ENCODE assay signal across 1 cellular context in the genomic region with DNA sequence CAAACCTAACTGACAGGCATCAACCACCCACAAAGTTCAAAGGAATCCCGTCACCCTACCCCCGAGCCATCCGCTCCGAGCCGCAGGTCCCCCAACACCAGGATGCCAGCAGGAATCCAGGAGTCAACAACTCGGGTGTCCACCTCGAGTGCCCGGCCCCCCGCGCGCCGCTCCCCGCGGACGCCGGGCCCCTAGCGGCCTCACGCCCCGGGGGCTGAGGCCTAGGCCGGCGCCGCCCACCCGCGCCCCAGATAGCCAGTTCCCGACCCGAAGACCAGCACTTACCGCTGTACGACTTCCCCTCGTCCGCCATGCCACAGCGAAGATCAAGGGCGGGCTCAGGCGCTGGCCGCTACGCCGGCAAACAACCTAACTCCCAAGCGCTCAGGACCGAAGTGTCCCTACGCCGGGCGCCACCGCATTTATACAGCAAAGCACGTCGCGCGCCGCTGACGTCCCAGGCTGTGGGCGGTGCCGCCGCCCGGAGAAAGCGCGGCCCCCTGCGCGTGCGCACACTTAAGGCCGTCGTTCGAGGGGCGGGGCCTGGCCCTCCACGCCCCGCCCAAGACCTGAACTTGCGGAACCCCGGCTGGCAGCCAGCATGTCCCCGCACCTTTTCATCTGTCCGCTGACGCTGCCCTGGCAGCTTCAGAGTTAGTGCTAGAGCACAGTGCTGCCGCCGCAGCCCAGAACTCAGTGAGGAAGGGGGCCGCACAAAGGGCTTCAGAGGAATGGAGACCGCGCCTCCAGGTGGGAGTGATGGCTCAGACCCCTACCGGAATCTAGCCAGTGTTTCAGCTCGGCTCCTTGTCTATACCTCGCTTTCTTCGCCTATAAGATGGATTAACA.
TF ChIP-seq lines count a peak whose summit lies in the region.

TSS of gene NXF1 (minus strand) at position 397 of the 849 bp plus-strand sequence. CDS start at position 313, 84 bp downstream.

TF ChIP-seq in HepG2, 621 proteins besides CTCF, POLR2A, EP300 and RAD21 (continued from another document and continues in another):
- TF ChIP-seq ZNF609 (CRISPR knock-in tag; IDR thresholded peaks at IDR 0.05; ENCODE audit: borderline replicate concordance): no peak
- peak; percentile 76; the same call in 1 of the 2 replicates for TF ChIP-seq ZNF335 (CRISPR knock-in tag; IDR thresholded peaks at IDR 0.05)
- peak; percentile 90; the same call in 1 of the 2 replicates for TF ChIP-seq ZNF318 (CRISPR knock-in tag; IDR thresholded peaks at IDR 0.05)
- peak; percentile 62; the same call in 1 of the 2 replicates for TF ChIP-seq SOX13 (IDR thresholded peaks at IDR 0.05)
- peak in 1 of 2 experiments; percentile 59; a peak in 2 of 4 replicates for TF ChIP-seq SOX13 (CRISPR knock-in tag; conservative IDR thresholded peaks at IDR 0.05 in 1 of 2, IDR thresholded peaks at IDR 0.05 in 1 of 2)
- TF ChIP-seq ZNF362 (CRISPR knock-in tag; IDR thresholded peaks at IDR 0.05; ENCODE audit: borderline replicate concordance): no peak
- TF ChIP-seq MAFK (conservative IDR thresholded peaks at IDR 0.05 in 1 of 2, IDR thresholded peaks at IDR 0.05 in 1 of 2; ENCODE audit: low read length in 2 of 2): no peak
- TF ChIP-seq ZNF558 (CRISPR knock-in tag; IDR thresholded peaks at IDR 0.05; ENCODE audit: borderline replicate concordance): no peak; the same call in 1 of the 2 replicates
- TF ChIP-seq MED8 (CRISPR knock-in tag; IDR thresholded peaks at IDR 0.05; ENCODE audit: insufficient replicate concordance): peak; percentile 68
- TF ChIP-seq KLF13 (CRISPR knock-in tag; IDR thresholded peaks at IDR 0.05): 0 out of 2 replicates have a peak, but pooled peaks have one; percentile 49
- no peak for TF ChIP-seq PHB2 (IDR thresholded peaks at IDR 0.05; ENCODE audit: partially characterized antibody)
- no peak; the same call in 1 of the 2 replicates for TF ChIP-seq ZNF101 (CRISPR knock-in tag; IDR thresholded peaks at IDR 0.05; ENCODE audit: borderline replicate concordance, low read depth)
- peak; percentile 55; the same call in 1 of the 2 replicates for TF ChIP-seq NR2F2 (IDR thresholded peaks at IDR 0.05; ENCODE audit: borderline replicate concordance, low read depth)
- TF ChIP-seq ZNF143 (CRISPR knock-in tag; IDR thresholded peaks at IDR 0.05): peak; percentile 49; the same call in 1 of the 2 replicates
- TF ChIP-seq, protein P1, sequence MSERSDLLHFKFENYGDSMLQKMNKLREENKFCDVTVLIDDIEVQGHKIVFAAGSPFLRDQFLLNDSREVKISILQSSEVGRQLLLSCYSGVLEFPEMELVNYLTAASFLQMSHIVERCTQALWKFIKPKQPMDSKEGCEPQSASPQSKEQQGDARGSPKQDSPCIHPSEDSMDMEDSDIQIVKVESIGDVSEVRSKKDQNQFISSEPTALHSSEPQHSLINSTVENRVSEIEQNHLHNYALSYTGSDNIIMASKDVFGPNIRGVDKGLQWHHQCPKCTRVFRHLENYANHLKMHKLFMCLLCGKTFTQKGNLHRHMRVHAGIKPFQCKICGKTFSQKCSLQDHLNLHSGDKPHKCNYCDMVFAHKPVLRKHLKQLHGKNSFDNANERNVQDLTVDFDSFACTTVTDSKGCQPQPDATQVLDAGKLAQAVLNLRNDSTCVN (CRISPR knock-in tag; IDR thresholded peaks at IDR 0.05; ENCODE audit: borderline replicate concordance): peak; percentile 84
- TF ChIP-seq, protein P2, sequence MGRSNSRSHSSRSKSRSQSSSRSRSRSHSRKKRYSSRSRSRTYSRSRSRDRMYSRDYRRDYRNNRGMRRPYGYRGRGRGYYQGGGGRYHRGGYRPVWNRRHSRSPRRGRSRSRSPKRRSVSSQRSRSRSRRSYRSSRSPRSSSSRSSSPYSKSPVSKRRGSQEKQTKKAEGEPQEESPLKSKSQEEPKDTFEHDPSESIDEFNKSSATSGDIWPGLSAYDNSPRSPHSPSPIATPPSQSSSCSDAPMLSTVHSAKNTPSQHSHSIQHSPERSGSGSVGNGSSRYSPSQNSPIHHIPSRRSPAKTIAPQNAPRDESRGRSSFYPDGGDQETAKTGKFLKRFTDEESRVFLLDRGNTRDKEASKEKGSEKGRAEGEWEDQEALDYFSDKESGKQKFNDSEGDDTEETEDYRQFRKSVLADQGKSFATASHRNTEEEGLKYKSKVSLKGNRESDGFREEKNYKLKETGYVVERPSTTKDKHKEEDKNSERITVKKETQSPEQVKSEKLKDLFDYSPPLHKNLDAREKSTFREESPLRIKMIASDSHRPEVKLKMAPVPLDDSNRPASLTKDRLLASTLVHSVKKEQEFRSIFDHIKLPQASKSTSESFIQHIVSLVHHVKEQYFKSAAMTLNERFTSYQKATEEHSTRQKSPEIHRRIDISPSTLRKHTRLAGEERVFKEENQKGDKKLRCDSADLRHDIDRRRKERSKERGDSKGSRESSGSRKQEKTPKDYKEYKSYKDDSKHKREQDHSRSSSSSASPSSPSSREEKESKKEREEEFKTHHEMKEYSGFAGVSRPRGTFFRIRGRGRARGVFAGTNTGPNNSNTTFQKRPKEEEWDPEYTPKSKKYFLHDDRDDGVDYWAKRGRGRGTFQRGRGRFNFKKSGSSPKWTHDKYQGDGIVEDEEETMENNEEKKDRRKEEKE (IDR thresholded peaks at IDR 0.05): no peak
- TF ChIP-seq TAF1 (CRISPR knock-in tag; IDR thresholded peaks at IDR 0.05): peak; percentile 99
- peak; percentile 61; the same call in 1 of the 2 replicates for TF ChIP-seq FOXK1 (CRISPR knock-in tag; IDR thresholded peaks at IDR 0.05; ENCODE audit: borderline replicate concordance, low read depth)
- peak; percentile 85; the same call in 1 of the 2 replicates for TF ChIP-seq ZNF580 (CRISPR knock-in tag; IDR thresholded peaks at IDR 0.05; ENCODE audit: borderline replicate concordance, low read depth)
- no peak for TF ChIP-seq ZBTB1 (CRISPR knock-in tag; IDR thresholded peaks at IDR 0.05; ENCODE audit: borderline replicate concordance)
- TF ChIP-seq SPEN (CRISPR knock-in tag; IDR thresholded peaks at IDR 0.05; ENCODE audit: low read depth): peak; percentile 80
- peak; percentile 77; the same call in 1 of the 2 replicates for TF ChIP-seq FIP1L1 (IDR thresholded peaks at IDR 0.05; ENCODE audit: borderline replicate concordance, insufficient read depth, low read depth, low read length)
- 0 out of 2 replicates have a peak, but pooled peaks have one; percentile 19 for TF ChIP-seq EEA1 (CRISPR knock-in tag; IDR thresholded peaks at IDR 0.05; ENCODE audit: borderline replicate concordance)
- 0 out of 2 replicates have a peak, but pooled peaks have one; percentile 70 for TF ChIP-seq BORCS8-MEF2B (CRISPR knock-in tag; IDR thresholded peaks at IDR 0.05)
- TF ChIP-seq DBP (CRISPR knock-in tag; IDR thresholded peaks at IDR 0.05; ENCODE audit: not compliant biosample characterization): peak; percentile 29
